Comparison of ENCODE assay signal across 8 cellular contexts in the genomic region with DNA sequence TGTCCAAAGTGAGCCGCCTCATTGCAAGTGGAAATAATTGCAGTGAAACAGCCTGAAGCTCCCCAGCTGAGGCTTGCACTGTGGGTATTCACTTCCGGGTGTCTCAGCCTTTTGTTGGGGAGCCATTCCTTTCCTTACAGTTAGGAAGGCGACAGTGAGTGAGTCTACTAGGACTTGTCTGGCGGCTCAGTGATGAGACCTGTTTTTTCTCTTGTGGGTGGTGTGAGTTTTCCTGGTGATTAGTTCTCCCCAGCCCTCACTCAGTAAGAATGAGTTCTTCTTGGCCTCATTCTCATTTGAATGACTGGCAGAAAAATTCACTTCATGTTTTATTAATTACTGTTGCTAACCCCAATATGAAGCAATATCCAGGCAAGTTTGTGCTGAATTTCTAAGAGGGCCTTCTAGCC. TPM values are rescaled to one million over a fixed set of nuclear protein-coding genes. Genes with fewer than 3 reads are reported as not detected.
DNase-seq lines count a peak whose midpoint lies in the region; ATAC-seq, FAIRE-seq and TF ChIP-seq lines count a peak whose summit lies in the region.

No MANE protein-coding gene starts in this region.

- H3K4me3 ChIP-seq in ACC112 (ENCODE audit: low read depth, low read length), result peak overlapping the region; percentile 92
- peak overlapping the region; percentile 65 for H3K4me3 ChIP-seq in HFF-Myc (replicated peaks; ENCODE audit: low read depth, low read length)
- H3K4me3 ChIP-seq in iPS-20b (ENCODE audit: low read length), result peak overlapping the region; percentile 93

- no peaks in the 10 kb centered on the region for H3K9me3 ChIP-seq in iPS-20b (ENCODE audit: insufficient read depth, low read depth, low read length)

- TF ChIP-seq POLR2A in GM12891 (IDR thresholded peaks at IDR 0.05; ENCODE audit: low read depth, low read length), result no peak

- TF ChIP-seq CTCF in HFF-Myc (IDR thresholded peaks at IDR 0.05; ENCODE audit: low read depth, low read length, missing control alignments), result no peak

- H3K4me1 ChIP-seq in ACC112 (ENCODE audit: control insufficient read depth, insufficient read depth, low read length, unreplicated experiment) (peaks cover 19% of the 10 kb centered on the region), iPS-20b (ENCODE audit: insufficient read depth, low read length) (peaks cover 8% of the 10 kb centered on the region; the same call in 1 of the 2 replicates)

- H3K9ac ChIP-seq in iPS-20b (ENCODE audit: low read depth, low read length), result peak overlapping the region; percentile 98

- H3K36me3 ChIP-seq in ACC112 (ENCODE audit: insufficient read depth, low read length) (peaks cover 37% of the 10 kb centered on the region), iPS-20b (ENCODE audit: insufficient read depth, low read depth, low read length) (peaks cover 57% of the 10 kb centered on the region)

- no peak for FAIRE-seq in GM12891 (lab: Jason Lieb, UNC)

- H3K27me3 ChIP-seq in ACC112 (ENCODE audit: insufficient read depth, low read length) (no peaks in the 10 kb centered on the region), iPS-20b (ENCODE audit: insufficient read depth, low read length) (no peaks in the 10 kb centered on the region)

- H3K79me2 ChIP-seq in ACC112 (ENCODE audit: control insufficient read depth, insufficient read depth, low read length, unreplicated experiment), result peaks cover 56% of the 10 kb centered on the region

- no peak for ATAC-seq in GM19023 (IDR thresholded peaks at IDR 0.05; ENCODE audit: unreplicated experiment)

- H3K27ac ChIP-seq in ACC112 (ENCODE audit: low read depth, low read length), result peak overlapping the region; percentile 72
- H3K27ac ChIP-seq in iPS-20b (ENCODE audit: low read length), result peak overlapping the region; percentile 78

- H2AFZ ChIP-seq in ACC112 (ENCODE audit: low read length, unreplicated experiment), result no peak overlapping the region

- DNase-seq in HFF-Myc (ENCODE audit: extremely low read depth, low read depth) (no peak), superior temporal gyrus (ENCODE audit: extremely low spot score) (no peak), NCI-H524 (lab: John Stamatoyannopoulos, UW) (no peak), GM12891 (ENCODE audit: insufficient read length, low spot score) (no peak)
- peak; percentile 45 for DNase-seq in activated T-cell treated with anti-CD3 and anti-CD28 coated beads, Interleukin-2, amount 50 U/mL, for 1 hour

TF ChIP-seq in GM12891, 5 proteins besides CTCF, POLR2A, EP300 and RAD21:
- TF ChIP-seq TAF1 (IDR thresholded peaks at IDR 0.05; ENCODE audit: low read depth, low read length) (no peak), POLR2AphosphoS5 (IDR thresholded peaks at IDR 0.05; ENCODE audit: low read depth, low read length) (no peak; the same call in 1 of the 2 replicates), SPI1 (IDR thresholded peaks at IDR 0.05; ENCODE audit: low read depth, low read length) (no peak), PAX5 (IDR thresholded peaks at IDR 0.05; ENCODE audit: insufficient read depth, low read length, severe bottlenecking) (no peak), POU2F2 (IDR thresholded peaks at IDR 0.05; ENCODE audit: low read depth, low read length) (no peak)

RNA-seq across cellular contexts. Expression of a gene that starts 2.6 kb away (rescaled TPM):
- 863 TPM for polyA plus RNA-seq in GM12891 (2012; ENCODE audit: low read depth, missing spikeins)

RNA-seq across cellular contexts. Expression of a gene that starts 17.2 kb away (rescaled TPM):
- polyA plus RNA-seq in GM12891 (2012; ENCODE audit: low read depth, missing spikeins), result 64.3 TPM

RNA-seq across cellular contexts. Expression of a gene that starts 17.4 kb away (rescaled TPM):
- 17.7 TPM for polyA plus RNA-seq in GM12891 (2012; ENCODE audit: low read depth, missing spikeins)

RNA-seq across cellular contexts. Expression of a gene that starts 27.4 kb away (rescaled TPM):
- polyA plus RNA-seq in GM12891 (2012; ENCODE audit: low read depth, missing spikeins), result 17.2 TPM
